In the genomic region with DNA sequence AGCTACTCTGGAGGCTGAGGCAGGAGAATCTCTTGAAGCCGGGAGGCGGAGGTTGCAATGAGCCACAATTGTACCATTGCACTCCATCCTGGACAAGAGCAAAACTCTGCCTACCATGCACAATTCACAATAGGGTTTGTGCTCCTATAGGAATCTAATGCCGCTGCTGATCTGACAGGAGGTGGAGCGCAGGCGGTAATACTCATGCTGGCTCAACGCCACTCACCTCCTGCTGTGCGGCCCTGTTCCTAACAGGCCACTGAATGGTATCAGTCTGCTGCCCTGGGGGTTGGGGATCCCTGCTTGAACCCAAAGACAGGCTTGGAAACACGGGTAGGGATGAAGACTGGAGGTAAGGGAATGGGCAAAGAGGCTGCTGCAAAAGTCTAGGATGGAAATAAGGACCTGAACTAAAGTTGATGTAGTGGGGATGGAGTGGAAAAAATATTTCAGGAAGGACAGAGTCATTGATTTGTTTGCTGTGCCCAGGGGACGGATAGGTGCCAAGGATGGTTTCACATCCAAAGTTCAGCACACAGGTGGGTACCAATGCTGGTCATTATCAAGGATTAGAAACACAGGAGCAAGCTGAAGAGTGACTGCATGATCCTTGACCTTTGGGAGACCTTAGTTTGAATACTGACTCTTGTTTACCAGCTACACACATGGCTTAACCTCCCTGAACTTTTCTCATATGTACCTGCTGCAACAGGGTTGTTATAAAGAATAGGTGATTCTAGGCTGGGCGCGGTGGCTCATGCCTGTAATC, we compare ENCODE assay signal across 1 cellular context.
TF ChIP-seq lines count a peak whose summit lies in the region.

No MANE protein-coding gene starts in this region.

TF ChIP-seq in WTC11, 78 proteins besides CTCF, POLR2A, EP300 and RAD21 (continued from another document):
- TF ChIP-seq, protein P1, sequence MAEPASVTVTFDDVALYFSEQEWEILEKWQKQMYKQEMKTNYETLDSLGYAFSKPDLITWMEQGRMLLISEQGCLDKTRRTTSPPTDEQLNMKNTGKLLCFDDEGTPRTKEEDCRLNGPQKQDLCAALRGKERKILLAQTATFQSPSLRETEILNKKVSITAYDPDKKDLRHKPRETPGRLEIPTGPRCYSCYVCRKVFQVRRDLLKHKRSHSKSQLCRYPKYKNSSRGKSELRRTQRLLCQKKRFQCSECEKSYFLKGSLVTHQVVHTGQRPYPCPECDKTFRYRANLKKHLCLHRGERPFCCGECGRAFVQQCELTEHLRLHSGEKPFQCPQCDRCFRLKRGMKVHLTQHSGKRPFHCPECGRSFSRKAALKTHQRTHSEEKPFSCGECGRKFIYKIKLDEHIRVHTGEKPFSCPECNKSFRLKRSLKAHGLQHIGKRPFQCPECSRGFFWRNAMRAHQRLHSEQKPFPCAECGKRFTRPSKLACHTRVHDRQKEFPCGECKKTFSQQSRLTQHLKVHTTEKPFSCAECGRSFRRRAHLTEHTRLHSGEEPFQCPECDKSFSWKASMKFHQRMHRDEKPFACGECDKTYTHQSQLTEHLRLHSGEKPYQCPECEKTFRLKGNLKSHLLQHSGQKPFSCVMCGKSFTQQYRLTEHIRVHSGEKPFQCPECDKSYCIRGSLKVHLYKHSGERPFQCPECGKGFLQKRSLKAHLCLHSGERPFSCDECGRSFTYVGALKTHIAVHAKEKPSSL (CRISPR knock-in tag; conservative IDR thresholded peaks at IDR 0.05), result no peak
- TF ChIP-seq, protein P2, sequence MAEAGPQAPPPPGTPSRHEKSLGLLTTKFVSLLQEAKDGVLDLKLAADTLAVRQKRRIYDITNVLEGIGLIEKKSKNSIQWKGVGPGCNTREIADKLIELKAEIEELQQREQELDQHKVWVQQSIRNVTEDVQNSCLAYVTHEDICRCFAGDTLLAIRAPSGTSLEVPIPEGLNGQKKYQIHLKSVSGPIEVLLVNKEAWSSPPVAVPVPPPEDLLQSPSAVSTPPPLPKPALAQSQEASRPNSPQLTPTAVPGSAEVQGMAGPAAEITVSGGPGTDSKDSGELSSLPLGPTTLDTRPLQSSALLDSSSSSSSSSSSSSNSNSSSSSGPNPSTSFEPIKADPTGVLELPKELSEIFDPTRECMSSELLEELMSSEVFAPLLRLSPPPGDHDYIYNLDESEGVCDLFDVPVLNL (CRISPR knock-in tag; IDR thresholded peaks at IDR 0.05; ENCODE audit: borderline replicate concordance, low read depth), result no peak
- TF ChIP-seq ELF4 (CRISPR knock-in tag; IDR thresholded peaks at IDR 0.05; ENCODE audit: low read depth) (no peak), ZNF671 (CRISPR knock-in tag; IDR thresholded peaks at IDR 0.05) (no peak), NR1H2 (CRISPR knock-in tag; IDR thresholded peaks at IDR 0.05) (no peak), ZNF138 (CRISPR knock-in tag; conservative IDR thresholded peaks at IDR 0.05) (no peak), ZNF423 (CRISPR knock-in tag; IDR thresholded peaks at IDR 0.05) (no peak), NFATC4 (CRISPR knock-in tag; IDR thresholded peaks at IDR 0.05) (no peak), TEAD1 (CRISPR knock-in tag; IDR thresholded peaks at IDR 0.05) (no peak)
- TF ChIP-seq, protein P3, sequence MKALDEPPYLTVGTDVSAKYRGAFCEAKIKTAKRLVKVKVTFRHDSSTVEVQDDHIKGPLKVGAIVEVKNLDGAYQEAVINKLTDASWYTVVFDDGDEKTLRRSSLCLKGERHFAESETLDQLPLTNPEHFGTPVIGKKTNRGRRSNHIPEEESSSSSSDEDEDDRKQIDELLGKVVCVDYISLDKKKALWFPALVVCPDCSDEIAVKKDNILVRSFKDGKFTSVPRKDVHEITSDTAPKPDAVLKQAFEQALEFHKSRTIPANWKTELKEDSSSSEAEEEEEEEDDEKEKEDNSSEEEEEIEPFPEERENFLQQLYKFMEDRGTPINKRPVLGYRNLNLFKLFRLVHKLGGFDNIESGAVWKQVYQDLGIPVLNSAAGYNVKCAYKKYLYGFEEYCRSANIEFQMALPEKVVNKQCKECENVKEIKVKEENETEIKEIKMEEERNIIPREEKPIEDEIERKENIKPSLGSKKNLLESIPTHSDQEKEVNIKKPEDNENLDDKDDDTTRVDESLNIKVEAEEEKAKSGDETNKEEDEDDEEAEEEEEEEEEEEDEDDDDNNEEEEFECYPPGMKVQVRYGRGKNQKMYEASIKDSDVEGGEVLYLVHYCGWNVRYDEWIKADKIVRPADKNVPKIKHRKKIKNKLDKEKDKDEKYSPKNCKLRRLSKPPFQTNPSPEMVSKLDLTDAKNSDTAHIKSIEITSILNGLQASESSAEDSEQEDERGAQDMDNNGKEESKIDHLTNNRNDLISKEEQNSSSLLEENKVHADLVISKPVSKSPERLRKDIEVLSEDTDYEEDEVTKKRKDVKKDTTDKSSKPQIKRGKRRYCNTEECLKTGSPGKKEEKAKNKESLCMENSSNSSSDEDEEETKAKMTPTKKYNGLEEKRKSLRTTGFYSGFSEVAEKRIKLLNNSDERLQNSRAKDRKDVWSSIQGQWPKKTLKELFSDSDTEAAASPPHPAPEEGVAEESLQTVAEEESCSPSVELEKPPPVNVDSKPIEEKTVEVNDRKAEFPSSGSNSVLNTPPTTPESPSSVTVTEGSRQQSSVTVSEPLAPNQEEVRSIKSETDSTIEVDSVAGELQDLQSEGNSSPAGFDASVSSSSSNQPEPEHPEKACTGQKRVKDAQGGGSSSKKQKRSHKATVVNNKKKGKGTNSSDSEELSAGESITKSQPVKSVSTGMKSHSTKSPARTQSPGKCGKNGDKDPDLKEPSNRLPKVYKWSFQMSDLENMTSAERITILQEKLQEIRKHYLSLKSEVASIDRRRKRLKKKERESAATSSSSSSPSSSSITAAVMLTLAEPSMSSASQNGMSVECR (CRISPR knock-in tag; IDR thresholded peaks at IDR 0.05; ENCODE audit: borderline replicate concordance), result no peak
- TF ChIP-seq, protein P4, sequence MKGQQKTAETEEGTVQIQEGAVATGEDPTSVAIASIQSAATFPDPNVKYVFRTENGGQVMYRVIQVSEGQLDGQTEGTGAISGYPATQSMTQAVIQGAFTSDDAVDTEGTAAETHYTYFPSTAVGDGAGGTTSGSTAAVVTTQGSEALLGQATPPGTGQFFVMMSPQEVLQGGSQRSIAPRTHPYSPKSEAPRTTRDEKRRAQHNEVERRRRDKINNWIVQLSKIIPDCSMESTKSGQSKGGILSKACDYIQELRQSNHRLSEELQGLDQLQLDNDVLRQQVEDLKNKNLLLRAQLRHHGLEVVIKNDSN (CRISPR knock-in tag; IDR thresholded peaks at IDR 0.05), result no peak
- TF ChIP-seq, protein P5, sequence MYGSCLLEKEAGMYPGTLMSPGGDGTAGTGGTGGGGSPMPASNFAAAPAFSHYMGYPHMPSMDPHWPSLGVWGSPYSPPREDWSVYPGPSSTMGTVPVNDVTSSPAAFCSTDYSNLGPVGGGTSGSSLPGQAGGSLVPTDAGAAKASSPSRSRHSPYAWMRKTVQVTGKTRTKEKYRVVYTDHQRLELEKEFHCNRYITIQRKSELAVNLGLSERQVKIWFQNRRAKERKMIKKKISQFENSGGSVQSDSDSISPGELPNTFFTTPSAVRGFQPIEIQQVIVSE (CRISPR knock-in tag; IDR thresholded peaks at IDR 0.05; ENCODE audit: borderline replicate concordance), result no peak
TF ChIP-seq in WTC11: peak in this region for 0.
